ENCODE assay signal across 13 cellular contexts in genomic region chr13:113948034-113948742, GRCh38. TPM values are rescaled to one million over a fixed set of nuclear protein-coding genes. Genes with fewer than 3 reads are reported as not detected.
DNase-seq lines count a peak whose midpoint lies in the region; ATAC-seq and TF ChIP-seq lines count a peak whose summit lies in the region.
"Had no signal": no experiment of that assay in that cellular context is flagged by ENCODE, and none has a peak within 500 bp of the region (broad histone marks: within the 10 kb centered on the region; RNA-seq: fewer than 3 reads in every experiment).

No MANE protein-coding gene starts in this region.

- H3K4me1 ChIP-seq in OCI-LY7 (ENCODE audit: insufficient read depth, low read length, poor library complexity, severe bottlenecking), result no peaks in the 10 kb centered on the region
- H3K4me1 ChIP-seq: upper lobe of right lung had no signal

- peak in 1 of 2 donors; percentile 40 for ATAC-seq in naive B cell (ENCODE audit: low read depth in 2 of 2)
- ATAC-seq in GM18519 (IDR thresholded peaks at IDR 0.05; ENCODE audit: low FRiP score, unreplicated experiment), result no peak
- no peak for ATAC-seq in HG02840 (IDR thresholded peaks at IDR 0.05; ENCODE audit: low FRiP score, unreplicated experiment)
- ATAC-seq in GM19467 (IDR thresholded peaks at IDR 0.05; ENCODE audit: unreplicated experiment), result no peak
- ATAC-seq: upper lobe of right lung had no signal

- TF ChIP-seq CTCF in OCI-LY7 (conservative IDR thresholded peaks at IDR 0.05; ENCODE audit: low read length), result no peak

- H3K36me3 ChIP-seq in OCI-LY7 (ENCODE audit: insufficient read depth, low read length), result no peaks in the 10 kb centered on the region
- H3K36me3 ChIP-seq: upper lobe of right lung had no signal

- BruUV-seq in OCI-LY7 (replicated peaks; lab: Mats Ljungman, UMichigan), result no TSS peak

- no peaks in the 10 kb centered on the region for H3K27me3 Mint-ChIP-seq in naive B cell

- H3K79me2 ChIP-seq in OCI-LY7 (ENCODE audit: insufficient read depth, low read depth, low read length), result no peaks in the 10 kb centered on the region

- H3K27ac Mint-ChIP-seq in naive B cell, result peak overlapping the region in 4 of 6 donors; percentile 43 to 71 (median 61)

- H3K9me3 ChIP-seq in OCI-LY7 (ENCODE audit: low read length), result no peaks in the 10 kb centered on the region
- H3K9me3 ChIP-seq: upper lobe of right lung had no signal

- intact Hi-C loops in OCI-LY7 (cut with micrococcal nuclease; ENCODE audit: unreplicated experiment), result no loop called here

- no peaks in the 10 kb centered on the region for H3K9me2 ChIP-seq in OCI-LY7 (ENCODE audit: insufficient read depth, low read length)

- H2AFZ ChIP-seq in OCI-LY7 (ENCODE audit: low read length), result 0 out of 2 replicates have a peak overlapping the region, but pooled peaks have one; percentile 5

- H3K36me3 Mint-ChIP-seq in naive B cell, result no peaks in the 10 kb centered on the region
- H3K36me3 Mint-ChIP-seq: CD4-positive, CD25-positive, alpha-beta regulatory T cell had no signal

- H3K9me3 Mint-ChIP-seq in naive B cell, result no peaks in the 10 kb centered on the region

- no peak overlapping the region for H3K4me2 ChIP-seq in OCI-LY7 (ENCODE audit: low read length)

- peaks cover 6 to 15% (median 8%) of the 10 kb centered on the region in 3 donors for H3K4me1 Mint-ChIP-seq in naive B cell

- no peaks in the 10 kb centered on the region for H4K20me1 ChIP-seq in OCI-LY7 (ENCODE audit: insufficient read depth, low read length)

- POLR2A ChIA-PET in OCI-LY7 (lab: Charles Lee), result no interaction called here

- no peak overlapping the region for H3K4me3 ChIP-seq in OCI-LY7 (ENCODE audit: low read depth, low read length, poor library complexity, severe bottlenecking)
- H3K4me3 ChIP-seq: upper lobe of right lung had no signal

- CTCF ChIA-PET in OCI-LY7 (lab: Charles Lee; ENCODE audit: unreplicated experiment), result no interaction called here

- H3K4me3 Mint-ChIP-seq in naive B cell, result no peak overlapping the region

- H3K27ac ChIP-seq in OCI-LY7 (ENCODE audit: low read depth, low read length, poor library complexity, severe bottlenecking), result no peak overlapping the region
- H3K27ac ChIP-seq: upper lobe of right lung had no signal

- DNase-seq in AG08396 (ENCODE audit: low spot score), result peak; percentile 59
- DNase-seq in GM03348 (ENCODE audit: low spot score), result peak; percentile 37
- DNase-seq in OCI-LY7 (ENCODE audit: low spot score), result peak; percentile 23
- no peak for DNase-seq in naive B cell
- no peak for DNase-seq in mesenteric fat pad (ENCODE audit: low spot score)
- DNase-seq: activated naive CD4-positive, alpha-beta T cell treated with anti-CD3 and anti-CD28 coated beads, Interleukin-2, amount 50 U/mL, for 16 hours; CD4-positive, CD25-positive, alpha-beta regulatory T cell; cerebellar nuclear complex; islet precursor cell; upper lobe of right lung had no signal

RNA-seq across cellular contexts. Expression of gene C13orf46, which starts 25.7 kb away (rescaled TPM):
- total RNA-seq in OCI-LY7 (2014; rRNA removed; shearing (Covaris generic)), result not detected in 2 replicates
- total RNA-seq in OCI-LY7 (2022) (0.09 and 0.21 TPM in 2 replicates), mesenteric fat pad (2.5 TPM)
- under 1 TPM in 4 of 6 donors, not detected in 2; 0.19 to 0.52 (median 0.36) TPM for polyA plus RNA-seq in naive B cell (ENCODE audit: low read depth in 6 of 6)

Comparison
In these comparisons a context has a peak if more than half of its experiments do, and no peak if none do; other contexts are left out.
1. DNase-seq: peak in AG08396 (single experiment), GM03348 (single experiment) and OCI-LY7 (single experiment); none in naive B cell (single experiment) and mesenteric fat pad (single experiment).